ENCODE assay signal across 8 cellular contexts in genomic region chr1:203308205-203309114, GRCh38. TPM values are rescaled to one million over a fixed set of nuclear protein-coding genes. Genes with fewer than 3 reads are reported as not detected.
DNase-seq lines count a peak whose midpoint lies in the region; ATAC-seq, FAIRE-seq and TF ChIP-seq lines count a peak whose summit lies in the region.

No MANE protein-coding gene starts in this region.

- H3K9me3 ChIP-seq in DND-41 (ENCODE audit: insufficient read depth, low read length, severe bottlenecking) (no peaks in the 10 kb centered on the region), OCI-LY1 (ENCODE audit: low read length) (no peaks in the 10 kb centered on the region), H1 (ENCODE audit: insufficient read depth in 2 of 2, low read depth in 1 of 2, low read length in 1 of 2) (no peaks in the 10 kb centered on the region), neutrophil (no peaks in the 10 kb centered on the region), Caco-2 (no peaks in the 10 kb centered on the region)

- no peak overlapping the region for H3K18ac ChIP-seq in H1 (ENCODE audit: extremely low read depth, low read length)

- peaks cover 13% of the 10 kb centered on the region for H3K23me2 ChIP-seq in H1 (ENCODE audit: low read depth, low read length)

- H3K27me3 ChIP-seq in DND-41 (ENCODE audit: insufficient read depth, low read length, poor library complexity) (no peaks in the 10 kb centered on the region), OCI-LY1 (ENCODE audit: insufficient read depth, low read length) (no peaks in the 10 kb centered on the region), H1 (replicated peaks in 1 of 4; ENCODE audit: control insufficient read depth in 3 of 4, extremely low read depth in 1 of 4, insufficient read depth in 3 of 4, low read length in 3 of 4) (peaks cover 44 to 89% (median 80%) of the 10 kb centered on the region in 4 experiments), neutrophil (no peaks in the 10 kb centered on the region), Caco-2 (replicated peaks; ENCODE audit: control insufficient read depth, insufficient read depth, low read length) (no peaks in the 10 kb centered on the region)

- no peak overlapping the region for H4K5ac ChIP-seq in H1 (ENCODE audit: insufficient read length, low read depth, low read length)

- H3K56ac ChIP-seq in H1 (replicated peaks; ENCODE audit: insufficient read length, low read depth, low read length), result no peak overlapping the region

- H3K9ac ChIP-seq in DND-41 (ENCODE audit: low read depth, low read length) (peak overlapping the region; percentile 81; the same call in 1 of the 2 replicates), OCI-LY1 (ENCODE audit: low read length) (peak overlapping the region; percentile 99), H1 (replicated peaks in 1 of 4; ENCODE audit: extremely low read depth in 1 of 4, low read depth in 3 of 4, low read length in 3 of 4) (no peak overlapping the region)

- H3K14ac ChIP-seq in H1 (ENCODE audit: insufficient read length), result no peak overlapping the region

- H4K8ac ChIP-seq in H1 (ENCODE audit: extremely low read depth, insufficient read depth, low read length), result no peak overlapping the region

- H3K4me1 ChIP-seq in DND-41 (ENCODE audit: insufficient read depth, low read length) (peaks cover 59% of the 10 kb centered on the region), OCI-LY1 (ENCODE audit: insufficient read depth, low read length, severe bottlenecking) (peaks cover 68% of the 10 kb centered on the region), H1 (replicated peaks in 1 of 4; ENCODE audit: control insufficient read depth in 3 of 4, insufficient read depth in 4 of 4, low read length in 3 of 4) (peaks cover 14 to 33% (median 18%) of the 10 kb centered on the region in 4 experiments), neutrophil (ENCODE audit: control insufficient read depth in 1 of 2, insufficient read depth in 1 of 2, low read depth in 1 of 2, low read length in 1 of 2) (peaks cover 58% of the 10 kb centered on the region in 2 experiments), Caco-2 (peaks cover 21% of the 10 kb centered on the region)

- no peak for TF ChIP-seq EP300 in H1 (IDR thresholded peaks at IDR 0.05; ENCODE audit: borderline replicate concordance in 1 of 2, low read depth in 2 of 2, low read length in 2 of 2)

- TF ChIP-seq CTCF in DND-41 (IDR thresholded peaks at IDR 0.05; ENCODE audit: borderline replicate concordance, extremely low read depth, low read length, poor library complexity, severe bottlenecking) (no peak), OCI-LY1 (IDR thresholded peaks at IDR 0.05; ENCODE audit: low read length) (no peak), H1 (IDR thresholded peaks at IDR 0.05; ENCODE audit: control extremely low read depth in 1 of 3, insufficient read depth in 1 of 3, low read depth in 1 of 3, low read length in 3 of 3) (no peak), neutrophil (IDR thresholded peaks at IDR 0.05) (no peak), Caco-2 (IDR thresholded peaks at IDR 0.05; ENCODE audit: insufficient read depth in 1 of 2, low read depth in 1 of 2, low read length in 1 of 2, severe bottlenecking in 1 of 2, unreplicated experiment in 1 of 2) (no peak)

- no peak overlapping the region for H2BK12ac ChIP-seq in H1 (ENCODE audit: low read depth, low read length)

- no peak for FAIRE-seq in H1 (lab: Jason Lieb, UNC)

- peak overlapping the region in 1 of 2 experiments; percentile 45; a peak in 2 of 4 replicates for H3K4me3 ChIP-seq in DND-41 (ENCODE audit: low read depth in 1 of 2, low read length in 2 of 2)
- peak overlapping the region; percentile 97 for H3K4me3 ChIP-seq in OCI-LY1 (ENCODE audit: low read depth, low read length, poor library complexity, severe bottlenecking)
- H3K4me3 ChIP-seq in H1 (ENCODE audit: extremely low read depth in 1 of 4, insufficient read depth in 2 of 4, low read depth in 3 of 4, low read length in 4 of 4), result peak overlapping the region in 3 of 4 experiments; percentile 7 to 92 (median 26); a peak in 3 of 8 replicates
- H3K4me3 ChIP-seq in neutrophil (ENCODE audit: low read depth in 1 of 2, low read length in 1 of 2), result peak overlapping the region; percentile 91 to 99
- H3K4me3 ChIP-seq in Caco-2 (ENCODE audit: low read depth, low read length), result no peak overlapping the region

- no peak for TF ChIP-seq RAD21 in H1 (IDR thresholded peaks at IDR 0.05 in 1 of 2, conservative IDR thresholded peaks at IDR 0.05 in 1 of 2; ENCODE audit: low read depth in 2 of 2, low read length in 2 of 2)

- H2AFZ ChIP-seq in DND-41 (ENCODE audit: low read depth, low read length), result no peak overlapping the region
- no peak overlapping the region for H2AFZ ChIP-seq in OCI-LY1 (ENCODE audit: low read length)
- H2AFZ ChIP-seq in H1 (ENCODE audit: low read length), result no peak overlapping the region

- CTCF ChIA-PET in H1 (lab: Charles Lee; ENCODE audit: partially characterized antibody) (interaction anchor here (0.6 to 9.3 kb wide), 18 partner anchors 8 to 499 kb away, joined by 3 to 123 read pairs (median 8); no protein-coding TSS in a partner anchor), Caco-2 (lab: Charles Lee) (interaction anchor here (1.1 kb wide), 1 partner anchor 32 kb away, joined by 3 read pairs; no protein-coding TSS in a partner anchor)

- POLR2A ChIA-PET in H1 (lab: Charles Lee; ENCODE audit: partially characterized antibody) (interaction anchor here (0.8 to 3.2 kb wide), 13 partner anchors 8 to 488 kb away, joined by 3 to 11 read pairs (median 5); no protein-coding TSS in a partner anchor), Caco-2 (lab: Charles Lee) (interaction anchor here (1.3 to 4.0 kb wide), 2 partner anchors 18 kb away, joined by 3 to 15 read pairs; no protein-coding TSS in a partner anchor)

- H3K36me3 Mint-ChIP-seq in Caco-2 (ENCODE audit: insufficient read depth, unreplicated experiment), result peaks cover 18% of the 10 kb centered on the region

- no peaks in the 10 kb centered on the region for H3K79me1 ChIP-seq in H1 (ENCODE audit: low read depth, low read length)

- H3K4me2 ChIP-seq in DND-41 (ENCODE audit: insufficient read depth, low read length) (peak overlapping the region; percentile 63), OCI-LY1 (ENCODE audit: low read length) (peak overlapping the region; percentile 86), H1 (ENCODE audit: insufficient read depth in 1 of 2, low read depth in 2 of 2, low read length in 2 of 2) (peak overlapping the region; percentile 71 to 82)

- BruUV-seq in Caco-2 (replicated peaks; lab: Mats Ljungman, UMichigan), result no TSS peak

- no peak overlapping the region for H2BK15ac ChIP-seq in H1 (ENCODE audit: low read length)

- H3K9me2 ChIP-seq in OCI-LY1 (ENCODE audit: low read depth, low read length), result no peaks in the 10 kb centered on the region

- peaks cover 35% of the 10 kb centered on the region for H3K36me3 ChIP-seq in DND-41 (ENCODE audit: insufficient read depth, low read length)
- H3K36me3 ChIP-seq in OCI-LY1 (ENCODE audit: insufficient read depth, low read length), result peaks cover 52% of the 10 kb centered on the region
- H3K36me3 ChIP-seq in H1 (ENCODE audit: control insufficient read depth in 2 of 4, insufficient read depth in 4 of 4, low read length in 3 of 4), result no peaks in the 10 kb centered on the region; a peak in 1 of 8 replicates
- peaks cover 55% of the 10 kb centered on the region for H3K36me3 ChIP-seq in neutrophil
- H3K36me3 ChIP-seq in Caco-2 (ENCODE audit: control insufficient read depth, insufficient read depth, low read length), result peaks cover 9% of the 10 kb centered on the region

- no peak for DNase-seq in DND-41
- no peak for DNase-seq in H1 (ENCODE audit: low read depth in 1 of 2, low spot score in 2 of 2)
- DNase-seq in Caco-2, result no peak
- DNase-seq in C1 segment of cervical spinal cord (lab: John Stamatoyannopoulos, UW), result no peak

- no peak overlapping the region for H3K4ac ChIP-seq in H1 (replicated peaks; ENCODE audit: insufficient read length, low read depth, low read length)

- H3K27ac ChIP-seq in DND-41 (ENCODE audit: low read length), result peak overlapping the region; percentile 51; the same call in 1 of the 2 replicates
- peak overlapping the region; percentile 99 for H3K27ac ChIP-seq in OCI-LY1 (ENCODE audit: low read depth, low read length, poor library complexity, severe bottlenecking)
- H3K27ac ChIP-seq in H1 (ENCODE audit: low read depth, low read length), result no peak overlapping the region
- H3K27ac ChIP-seq in neutrophil, result peak overlapping the region; percentile 100

- no peaks in the 10 kb centered on the region for H3K27me3 Mint-ChIP-seq in Caco-2 (ENCODE audit: insufficient read depth, unreplicated experiment)

- no peak overlapping the region for H2BK20ac ChIP-seq in H1 (ENCODE audit: low read length)

- H3K4me3 Mint-ChIP-seq in Caco-2 (ENCODE audit: unreplicated experiment), result no peak overlapping the region

- no peak overlapping the region for H2BK5ac ChIP-seq in H1 (ENCODE audit: low read depth, low read length)

- TF ChIP-seq POLR2A in H1 (IDR thresholded peaks at IDR 0.05; ENCODE audit: control extremely low read depth in 1 of 2, low read depth in 2 of 2, low read length in 2 of 2), result no peak; a peak in 1 of 3 replicates

- peaks cover 24% of the 10 kb centered on the region for H3K4me1 Mint-ChIP-seq in Caco-2 (ENCODE audit: low read depth, unreplicated experiment)

- H3K27ac Mint-ChIP-seq in Caco-2 (ENCODE audit: unreplicated experiment), result no peak overlapping the region

- no peaks in the 10 kb centered on the region for H3K9me3 Mint-ChIP-seq in Caco-2 (ENCODE audit: unreplicated experiment)

- peaks cover 42% of the 10 kb centered on the region for H3K79me2 ChIP-seq in DND-41 (ENCODE audit: insufficient read depth, low read length)
- H3K79me2 ChIP-seq in OCI-LY1 (ENCODE audit: insufficient read depth, low read length), result peaks cover 44% of the 10 kb centered on the region
- H3K79me2 ChIP-seq in H1 (ENCODE audit: control insufficient read depth in 1 of 2, insufficient read depth in 2 of 2, low read length in 2 of 2), result no peaks in the 10 kb centered on the region

- no peak overlapping the region for H2BK120ac ChIP-seq in H1 (replicated peaks; ENCODE audit: low read depth, low read length)

- peaks cover 51% of the 10 kb centered on the region for H3F3A ChIP-seq in OCI-LY1 (ENCODE audit: insufficient read depth, low read length)

- H3K23ac ChIP-seq in H1 (ENCODE audit: insufficient read length), result no peak overlapping the region

- no peak overlapping the region for H4K91ac ChIP-seq in H1 (replicated peaks; ENCODE audit: insufficient read length, low read length)

- ATAC-seq in DND-41 (ENCODE audit: insufficient read depth, low read depth) (no peak), HG03457 (IDR thresholded peaks at IDR 0.05; ENCODE audit: unreplicated experiment) (no peak), HG03354 (IDR thresholded peaks at IDR 0.05; ENCODE audit: poor library complexity, severe bottlenecking, unreplicated experiment) (no peak)

- H4K20me1 ChIP-seq in DND-41 (ENCODE audit: insufficient read depth, low read length) (peaks cover 22% of the 10 kb centered on the region), OCI-LY1 (ENCODE audit: insufficient read depth, low read length) (no peaks in the 10 kb centered on the region), H1 (replicated peaks in 1 of 2; ENCODE audit: control insufficient read depth in 1 of 2, insufficient read depth in 2 of 2, low read length in 2 of 2) (peaks cover 6 to 27% of the 10 kb centered on the region in 2 experiments)

- intact Hi-C loops in Caco-2 (cut with micrococcal nuclease; ENCODE audit: unreplicated experiment), result no loop called here

- no peak overlapping the region for H2AK5ac ChIP-seq in H1 (ENCODE audit: low read depth, low read length)

- WGBS in H1 (ENCODE audit: extremely low coverage in 1 of 2, insufficient coverage in 1 of 2, insufficient read length in 1 of 2, insufficient replicate concordance in 2 of 2, low coverage in 1 of 2, low lambda C conversion rate in 2 of 2, missing lambda C conversion rate in 1 of 2), 2 experiments, result 50% methylated on average over 6 of the region's 6 CpGs; no CpG with 5 or more reads in 1 of the 2 experiments

RNA-seq across cellular contexts. Expression of gene BTG2, which starts 3.1 kb away (rescaled TPM):
- 4.1 and 4.8 TPM in 2 replicates for total RNA-seq in H1 (2021; fragmentation: NEBNext Ultra II Directional; extraction: Animal tissue kit (Norgen Biotek cat#: 25700))
- 11.0 and 15.1 TPM in 2 replicates for polyA plus RNA-seq in H1 (2011; rRNA removed)
- 10.1 TPM for polyA plus RNA-seq in H1 (2011; cell fraction: cytosol; rRNA removed)
- 10.0 TPM for polyA plus RNA-seq in H1 (2011; cell fraction: nucleus; rRNA removed)
- 5.6 to 6.3 TPM (median 5.9 TPM) in 4 replicates for polyA plus RNA-seq in H1 (2012, experiment 1 of 2)
- polyA plus RNA-seq in H1 (2012, experiment 2 of 2), result 7.6 TPM
- polyA plus RNA-seq in H1 (2013, experiment 1 of 2), result 2.1 TPM
- polyA plus RNA-seq in H1 (2013, experiment 2 of 2), result 2.6 TPM
- 7.2 and 7.6 TPM in 2 replicates for polyA minus RNA-seq in H1 (2011; rRNA and poly(A)+ RNA removed)
- 9.8 TPM for polyA minus RNA-seq in H1 (2011; cell fraction: cytosol; rRNA and poly(A)+ RNA removed)
- 19.8 TPM for polyA minus RNA-seq in H1 (2011; cell fraction: nucleus; rRNA and poly(A)+ RNA removed)
- total RNA-seq in Caco-2 (2022), result 21.2 and 21.6 TPM in 2 replicates

RNA-seq across cellular contexts. Expression of gene FMOD, which starts 42.5 kb away (rescaled TPM):
- total RNA-seq in H1 (2021; fragmentation: NEBNext Ultra II Directional; extraction: Animal tissue kit (Norgen Biotek cat#: 25700)), result 0.27 and 0.32 TPM in 2 replicates
- polyA plus RNA-seq in H1 (2011; rRNA removed), result 0.17 and 0.20 TPM in 2 replicates
- polyA plus RNA-seq in H1 (2011; cell fraction: cytosol; rRNA removed), result 0.12 TPM
- polyA plus RNA-seq in H1 (2011; cell fraction: nucleus; rRNA removed), result 0.24 TPM
- 0.12 to 0.33 TPM (median 0.15 TPM) in 4 replicates for polyA plus RNA-seq in H1 (2012, experiment 1 of 2)
- polyA plus RNA-seq in H1 (2012, experiment 2 of 2), result 0.38 TPM
- polyA plus RNA-seq in H1 (2013, experiment 1 of 2), result 0.22 TPM
- 0.31 TPM for polyA plus RNA-seq in H1 (2013, experiment 2 of 2)
- 0.41 and 0.54 TPM in 2 replicates for polyA minus RNA-seq in H1 (2011; rRNA and poly(A)+ RNA removed)
- not detected for polyA minus RNA-seq in H1 (2011; cell fraction: cytosol; rRNA and poly(A)+ RNA removed)
- polyA minus RNA-seq in H1 (2011; cell fraction: nucleus; rRNA and poly(A)+ RNA removed), result not detected
- 32.6 and 36.3 TPM in 2 replicates for total RNA-seq in Caco-2 (2022)

Comparison
In these comparisons a context has a peak if more than half of its experiments do, and no peak if none do; other contexts are left out.
1. H3K9ac ChIP-seq: peak in DND-41 (single experiment) and OCI-LY1 (single experiment); none in H1 (0 of 4).
2. RNA of gene FMOD, which starts 42.5 kb away (total RNA-seq): 32.6 to 36.3 TPM in Caco-2; 0.27 to 0.32 TPM in H1; every median in the first group is over 10 times any median in the second.
3. Peak in every context shown above with its lines, with median percentiles within 50 percentile points of each other: H3K4me2 ChIP-seq.